In genomic region chr12:91565816-91566215, GRCh38 we compare ENCODE assay signal across 23 cellular contexts.
"Had no signal": no experiment of that assay in that cellular context is flagged by ENCODE, and none has a peak within 500 bp of the region (broad histone marks: within the 10 kb centered on the region; RNA-seq: fewer than 3 reads in every experiment).

No MANE protein-coding gene starts in this region.

- H3K36me3 ChIP-seq: adrenal gland, ascending aorta, brain microvascular endothelial cell, esophagus squamous epithelium, heart right ventricle, lower lobe of right lung, spleen, thoracic aorta, vagina had no signal

- ATAC-seq: heart right ventricle; left lobe of liver; lower lobe of right lung; mucosa of descending colon; natural killer cell treated with Interleukin-12 subunit alpha and Interleukin-12 subunit beta and Interleukin-15 and Interleukin-18, amount 100 ng/mL, for 72 hours; psoas muscle had no signal

- H3K27ac ChIP-seq: adrenal gland, ascending aorta, brain microvascular endothelial cell, esophagus squamous epithelium, heart right ventricle, lower lobe of right lung, parathyroid adenoma, psoas muscle, spleen, thoracic aorta, vagina, VCaP had no signal

- H3K4me1 ChIP-seq: adrenal gland, ascending aorta, esophagus squamous epithelium, lower lobe of right lung, parathyroid adenoma, psoas muscle had no signal

- H3K27ac Mint-ChIP-seq: activated naive CD4-positive, alpha-beta T cell treated with anti-CD3 and anti-CD28 coated beads for 36 hours; activated naive CD8-positive, alpha-beta T cell treated with anti-CD3 and anti-CD28 coated beads for 36 hours; activated T-helper 1 cell treated with anti-CD3 and anti-CD28 coated beads, Interleukin-12 subunit alpha, Interleukin-12 subunit beta, Interleukin-2, Interleukin-4 antibody, amounts not matched to agents 30 ng/mL and 10 ng/mL and 1 ng/mL, durations not matched to agents 14 hours and 24 hours and 36 hours; dendritic cell treated with granulocyte-macrophage colony-stimulating factor and Interleukin-4, amounts not matched to agents 40 ng/mL and 50 ng/mL, for 4 days; natural killer cell treated with Interleukin-12 subunit alpha and Interleukin-12 subunit beta and Interleukin-15 and Interleukin-18, amount 100 ng/mL, for 72 hours had no signal

- H3K9me3 Mint-ChIP-seq: dendritic cell treated with granulocyte-macrophage colony-stimulating factor and Interleukin-4, amounts not matched to agents 40 ng/mL and 50 ng/mL, for 4 days; natural killer cell treated with Interleukin-12 subunit alpha and Interleukin-12 subunit beta and Interleukin-15 and Interleukin-18, amount 100 ng/mL, for 72 hours had no signal

- H2AFZ ChIP-seq: parathyroid adenoma had no signal

- H3K4me3 Mint-ChIP-seq: activated naive CD4-positive, alpha-beta T cell treated with anti-CD3 and anti-CD28 coated beads for 36 hours; activated naive CD8-positive, alpha-beta T cell treated with anti-CD3 and anti-CD28 coated beads for 36 hours; activated T-helper 1 cell treated with anti-CD3 and anti-CD28 coated beads, Interleukin-12 subunit alpha, Interleukin-12 subunit beta, Interleukin-2, Interleukin-4 antibody, amounts not matched to agents 30 ng/mL and 10 ng/mL and 1 ng/mL, durations not matched to agents 14 hours and 24 hours and 36 hours; dendritic cell treated with granulocyte-macrophage colony-stimulating factor and Interleukin-4, amounts not matched to agents 40 ng/mL and 50 ng/mL, for 4 days; natural killer cell treated with Interleukin-12 subunit alpha and Interleukin-12 subunit beta and Interleukin-15 and Interleukin-18, amount 100 ng/mL, for 72 hours had no signal

- H3K36me3 Mint-ChIP-seq: natural killer cell treated with Interleukin-12 subunit alpha and Interleukin-12 subunit beta and Interleukin-15 and Interleukin-18, amount 100 ng/mL, for 72 hours had no signal

- H3K9ac ChIP-seq: parathyroid adenoma had no signal

- H3K79me2 ChIP-seq: parathyroid adenoma had no signal

- H3K27me3 Mint-ChIP-seq: activated naive CD8-positive, alpha-beta T cell treated with anti-CD3 and anti-CD28 coated beads for 36 hours; dendritic cell treated with granulocyte-macrophage colony-stimulating factor and Interleukin-4, amounts not matched to agents 40 ng/mL and 50 ng/mL, for 4 days had no signal

- H3K4me3 ChIP-seq: adrenal gland, ascending aorta, esophagus squamous epithelium, heart right ventricle, lower lobe of right lung, mucosa of descending colon, psoas muscle, spleen, thoracic aorta, vagina had no signal

- DNase-seq: adrenal gland; effector CD4-positive, alpha-beta T cell; esophagus squamous epithelium; heart right ventricle; lower lobe of right lung; mesendoderm; mucosa of descending colon; psoas muscle; spleen; T-helper 9 cell; trophoblast cell had no signal

- H3K9me3 ChIP-seq: adrenal gland, ascending aorta, esophagus squamous epithelium, heart right ventricle, lower lobe of right lung, mucosa of descending colon, psoas muscle, spleen, thoracic aorta, vagina had no signal

- H3K27me3 ChIP-seq: adrenal gland, ascending aorta, brain microvascular endothelial cell, esophagus squamous epithelium, heart right ventricle, spleen, vagina had no signal
